Comparison of ENCODE assay signal across 8 cellular contexts in genomic region chr9:130172858-130173461, GRCh38. TPM values are rescaled to one million over a fixed set of nuclear protein-coding genes. Genes with fewer than 3 reads are reported as not detected.
A peak's percentile ranks its signal among the peaks of the same experiment; 100 is the strongest.
DNase-seq lines count a peak whose midpoint lies in the region; ATAC-seq, FAIRE-seq and TF ChIP-seq lines count a peak whose summit lies in the region.

No MANE protein-coding gene starts in this region.

- peaks cover 10 to 11% of the 10 kb centered on the region in 2 experiments for H3K36me3 ChIP-seq in trophoblast cell (ENCODE audit: control insufficient read depth in 1 of 2, insufficient read depth in 2 of 2, low read length in 2 of 2)

- no peak for TF ChIP-seq EP300 in A549 (IDR thresholded peaks at IDR 0.05)

- H3K23ac ChIP-seq in trophoblast cell (ENCODE audit: low read length), result no peak overlapping the region

- H3K18ac ChIP-seq in trophoblast cell (ENCODE audit: low read length), result peak overlapping the region; percentile 77

- H2BK5ac ChIP-seq in trophoblast cell (ENCODE audit: low read depth, low read length, poor library complexity), result no peak overlapping the region

- peak overlapping the region; percentile 90 for H3K4me2 ChIP-seq in A549
- peak overlapping the region; percentile 60 for H3K4me2 ChIP-seq in trophoblast cell (ENCODE audit: low read length)

- peak overlapping the region; percentile 50 for H3K14ac ChIP-seq in trophoblast cell (ENCODE audit: low read length)

- peaks cover 12% of the 10 kb centered on the region for H3K79me1 ChIP-seq in trophoblast cell (ENCODE audit: low read length)

- H2BK120ac ChIP-seq in trophoblast cell (ENCODE audit: insufficient read depth, low read length, poor library complexity), result peak overlapping the region; percentile 54

- H3K9me3 ChIP-seq in A549, result no peaks in the 10 kb centered on the region
- H3K9me3 ChIP-seq in trophoblast cell (ENCODE audit: insufficient read depth, low read depth, low read length), result peaks cover 3% of the 10 kb centered on the region

- ATAC-seq in A549, result peak; percentile 7 to 32; a peak in 4 of 6 replicates
- peak; percentile 39 to 50 for ATAC-seq in activated T-cell treated with anti-CD3 and anti-CD28 coated beads, Interleukin-2, amount 50 U/mL, for 4 hours
- no peak for ATAC-seq in GM19467 (IDR thresholded peaks at IDR 0.05; ENCODE audit: unreplicated experiment)
- ATAC-seq in GM18867 (IDR thresholded peaks at IDR 0.05; ENCODE audit: unreplicated experiment), result no peak
- ATAC-seq in GM18498 (IDR thresholded peaks at IDR 0.05; ENCODE audit: unreplicated experiment), result no peak

- H3K36me3 Mint-ChIP-seq in activated T-cell treated with anti-CD3 and anti-CD28 coated beads, Interleukin-2, amount 50 U/mL, for 4 hours (ENCODE audit: insufficient read depth), result no peaks in the 10 kb centered on the region

- peak overlapping the region; percentile 86 for H3K4me3 ChIP-seq in A549
- peak overlapping the region; percentile 38; the same call in 1 of the 2 replicates for H3K4me3 ChIP-seq in Jurkat, Clone E6-1 (ENCODE audit: low read length)
- peak overlapping the region; percentile 59 for H3K4me3 ChIP-seq in fibroblast of mammary gland (ENCODE audit: control insufficient read depth, low read depth, low read length)
- peak overlapping the region; percentile 80 for H3K4me3 ChIP-seq in trophoblast cell (ENCODE audit: low read depth, low read length)

- peaks cover 18% of the 10 kb centered on the region for H3K27me3 Mint-ChIP-seq in activated T-cell treated with anti-CD3 and anti-CD28 coated beads, Interleukin-2, amount 50 U/mL, for 4 hours (ENCODE audit: low read depth)

- H2BK12ac ChIP-seq in trophoblast cell (ENCODE audit: low read length), result no peak overlapping the region

- peak overlapping the region; percentile 74 for H4K91ac ChIP-seq in trophoblast cell (ENCODE audit: low read depth, low read length)

- TF ChIP-seq CTCF in A549 (IDR thresholded peaks at IDR 0.05) (peak; percentile 10; the same call in 1 of the 3 replicates), fibroblast of mammary gland (conservative IDR thresholded peaks at IDR 0.05; ENCODE audit: control insufficient read depth, insufficient read depth, low read depth, low read length) (no peak)

- peaks cover 9% of the 10 kb centered on the region for H3K79me2 ChIP-seq in trophoblast cell (ENCODE audit: control insufficient read depth, insufficient read depth, low read length, poor library complexity)

- peak in 1 of 2 experiments; percentile 42 for DNase-seq in A549 (ENCODE audit: low read depth in 1 of 2, low spot score in 1 of 2)
- no peak for DNase-seq in Jurkat, Clone E6-1 (ENCODE audit: low read depth, low spot score)
- DNase-seq in activated T-cell treated with anti-CD3 and anti-CD28 coated beads, Interleukin-2, amount 50 U/mL, for 4 hours, result peak; percentile 70
- no peak for DNase-seq in fibroblast of mammary gland (ENCODE audit: low read depth)
- peak; percentile 9 to 34 for DNase-seq in trophoblast cell

- H2AFZ ChIP-seq in trophoblast cell (ENCODE audit: insufficient read depth, low read length, poor library complexity), result peak overlapping the region; percentile 48

- POLR2A ChIA-PET in A549 (lab: Yijun Ruan, JAX), result no interaction called here

- H3K27ac ChIP-seq in A549 (peak overlapping the region; percentile 88 to 95), trophoblast cell (ENCODE audit: low read depth, low read length) (no peak overlapping the region)

- H3K4me1 Mint-ChIP-seq in activated T-cell treated with anti-CD3 and anti-CD28 coated beads, Interleukin-2, amount 50 U/mL, for 4 hours (ENCODE audit: low read depth), result peaks cover 2% of the 10 kb centered on the region

- H4K12ac ChIP-seq in trophoblast cell (ENCODE audit: low read depth, low read length), result peak overlapping the region; percentile 22

- no peaks in the 10 kb centered on the region for H3K27me3 ChIP-seq in trophoblast cell (ENCODE audit: insufficient read depth, low read length)

- peak overlapping the region; percentile 75 for H3K9ac ChIP-seq in trophoblast cell (ENCODE audit: low read length)

- H3K4me1 ChIP-seq in A549, result peaks cover 13% of the 10 kb centered on the region; the same call in 1 of the 3 replicates
- peaks cover 14 to 21% of the 10 kb centered on the region in 2 experiments for H3K4me1 ChIP-seq in trophoblast cell (ENCODE audit: control insufficient read depth in 1 of 2, insufficient read depth in 2 of 2, low read length in 2 of 2)

- WGBS in A549 (ENCODE audit: missing lambda C conversion rate), result 2% methylated on average over 8 of the region's 55 CpGs
- WGBS in trophoblast cell (ENCODE audit: extremely low coverage, insufficient coverage, insufficient read length), result no CpG with 5 or more reads among the region's 55 CpGs

- CTCF ChIA-PET in A549 (lab: Yijun Ruan, JAX), result interaction anchor here (0.6 to 1.7 kb wide), 3 partner anchors 15 to 70 kb away, joined by 3 to 5 read pairs (median 3); no protein-coding TSS in a partner anchor

- H2AK5ac ChIP-seq in trophoblast cell (ENCODE audit: low read length), result peak overlapping the region; percentile 75

- no peak for TF ChIP-seq POLR2A in A549 (IDR thresholded peaks at IDR 0.05; ENCODE audit: low read length)

- TF ChIP-seq RAD21 in A549 (conservative IDR thresholded peaks at IDR 0.05 in 1 of 2, IDR thresholded peaks at IDR 0.05 in 1 of 2), result 0 out of 5 replicates have a peak, but pooled peaks of 1 of the 2 experiments have one; percentile 29

- H3K4ac ChIP-seq in trophoblast cell (ENCODE audit: low read depth, low read length), result peak overlapping the region; percentile 78

- H3K9me3 Mint-ChIP-seq in activated T-cell treated with anti-CD3 and anti-CD28 coated beads, Interleukin-2, amount 50 U/mL, for 4 hours, result no peaks in the 10 kb centered on the region

- H4K8ac ChIP-seq in trophoblast cell (ENCODE audit: low read depth, low read length), result peak overlapping the region; percentile 60

- peak overlapping the region; percentile 78 for H3K4me3 Mint-ChIP-seq in activated T-cell treated with anti-CD3 and anti-CD28 coated beads, Interleukin-2, amount 50 U/mL, for 4 hours

- no peak for FAIRE-seq in A549 (lab: Jason Lieb, UNC)

TF ChIP-seq in A549, 52 proteins besides CTCF, POLR2A, EP300 and RAD21:
- no peak for TF ChIP-seq FOSL2 (IDR thresholded peaks at IDR 0.05)
- peak; percentile 68 for TF ChIP-seq FOSL2 (CRISPR knock-in tag; IDR thresholded peaks at IDR 0.05)
- no peak for TF ChIP-seq JUNB (IDR thresholded peaks at IDR 0.05)
- no peak for TF ChIP-seq ZSCAN20 (CRISPR knock-in tag; IDR thresholded peaks at IDR 0.05)
- TF ChIP-seq KDM5A (IDR thresholded peaks at IDR 0.05), result no peak
- TF ChIP-seq TFCP2L1 (CRISPR knock-in tag; IDR thresholded peaks at IDR 0.05), result no peak
- no peak for TF ChIP-seq FOXS1 (CRISPR knock-in tag; IDR thresholded peaks at IDR 0.05)
- no peak for TF ChIP-seq RFX5 (IDR thresholded peaks at IDR 0.05)
TF ChIP-seq in A549: peak in this region for 1.

RNA-seq across cellular contexts. Expression of gene NCS1, which starts 0.8 kb away (rescaled TPM):
- polyA plus RNA-seq in A549 (2011; rRNA removed), result 19.1 and 21.9 TPM in 2 replicates
- polyA plus RNA-seq in A549 (2012; cell fraction: cytosol; rRNA removed), result 29.4 and 35.8 TPM in 2 replicates
- 26.8 and 29.2 TPM in 2 replicates for polyA plus RNA-seq in A549 (2012; cell fraction: nucleus; rRNA removed)
- 16.5 to 17.9 TPM (median 17.3 TPM) in 3 replicates for polyA plus RNA-seq in A549 (2017; fragmentation: RNase III; extraction: RNeasy Plus Mini Kit Qiagen cat#74134 plus additional on column Dnase treatment)
- 25.3 and 28.0 TPM in 2 replicates for polyA minus RNA-seq in A549 (2011; rRNA and poly(A)+ RNA removed)
- polyA plus RNA-seq in Jurkat, Clone E6-1 (2012; ENCODE audit: insufficient read depth, insufficient read length), result 11.2 TPM
- total RNA-seq in activated T-cell treated with anti-CD3 and anti-CD28 coated beads, Interleukin-2, amount 50 U/mL, for 4 hours, result 10 to 100 TPM; 23.8 to 27.5 (median 24.1) TPM
- polyA plus RNA-seq in trophoblast cell (2013), result 24.9 and 25.0 TPM in 2 replicates

Comparison
In these comparisons a context has a peak if more than half of its experiments do, and no peak if none do; other contexts are left out.
1. ATAC-seq: peak in A549 (2 of 2) and activated T-cell treated with anti-CD3 and anti-CD28 coated beads, Interleukin-2, amount 50 U/mL, for 4 hours (2 of 2); none in GM19467 (single experiment), GM18867 (single experiment) and GM18498 (single experiment).
2. DNase-seq: peak in activated T-cell treated with anti-CD3 and anti-CD28 coated beads, Interleukin-2, amount 50 U/mL, for 4 hours (single experiment) and trophoblast cell (2 of 2); none in Jurkat, Clone E6-1 (single experiment) and fibroblast of mammary gland (single experiment).
3. Peak in every context shown above with its lines, with median percentiles within 50 percentile points of each other: H3K4me3 ChIP-seq.